ENCODE assay signal across 2 cellular contexts in genomic region chr12:67618303-67618702, GRCh38.
TF ChIP-seq lines count a peak whose summit lies in the region.

No MANE protein-coding gene starts in this region.

TF ChIP-seq in GM23338, 12 proteins besides CTCF, POLR2A, EP300 and RAD21:
- TF ChIP-seq JUNB (IDR thresholded peaks at IDR 0.05; ENCODE audit: unreplicated experiment), result no peak
- TF ChIP-seq POLR2AphosphoS5 (IDR thresholded peaks at IDR 0.05; ENCODE audit: low read depth), result no peak
- TF ChIP-seq ZNF331 (CRISPR knock-in tag; IDR thresholded peaks at IDR 0.05; ENCODE audit: low read depth), result no peak
- no peak for TF ChIP-seq EZH2 (IDR thresholded peaks at IDR 0.05; ENCODE audit: low read depth, unreplicated experiment)

TF ChIP-seq in GM12878, 131 proteins besides CTCF, POLR2A, EP300 and RAD21:
- TF ChIP-seq SMAD1 (IDR thresholded peaks at IDR 0.05; ENCODE audit: low read depth, partially characterized antibody), result no peak
- no peak for TF ChIP-seq RCOR1 (conservative IDR thresholded peaks at IDR 0.05; ENCODE audit: low read depth, low read length)
- peak; percentile 67 for TF ChIP-seq SPI1 (IDR thresholded peaks at IDR 0.05; ENCODE audit: borderline replicate concordance, insufficient read depth, low read depth, low read length)
- TF ChIP-seq ZNF207 (IDR thresholded peaks at IDR 0.05; ENCODE audit: borderline replicate concordance), result no peak
- TF ChIP-seq PRDM15 (CRISPR knock-in tag; IDR thresholded peaks at IDR 0.05), result no peak
TF ChIP-seq in GM12878: peak in this region for 1.
